In the genomic region with DNA sequence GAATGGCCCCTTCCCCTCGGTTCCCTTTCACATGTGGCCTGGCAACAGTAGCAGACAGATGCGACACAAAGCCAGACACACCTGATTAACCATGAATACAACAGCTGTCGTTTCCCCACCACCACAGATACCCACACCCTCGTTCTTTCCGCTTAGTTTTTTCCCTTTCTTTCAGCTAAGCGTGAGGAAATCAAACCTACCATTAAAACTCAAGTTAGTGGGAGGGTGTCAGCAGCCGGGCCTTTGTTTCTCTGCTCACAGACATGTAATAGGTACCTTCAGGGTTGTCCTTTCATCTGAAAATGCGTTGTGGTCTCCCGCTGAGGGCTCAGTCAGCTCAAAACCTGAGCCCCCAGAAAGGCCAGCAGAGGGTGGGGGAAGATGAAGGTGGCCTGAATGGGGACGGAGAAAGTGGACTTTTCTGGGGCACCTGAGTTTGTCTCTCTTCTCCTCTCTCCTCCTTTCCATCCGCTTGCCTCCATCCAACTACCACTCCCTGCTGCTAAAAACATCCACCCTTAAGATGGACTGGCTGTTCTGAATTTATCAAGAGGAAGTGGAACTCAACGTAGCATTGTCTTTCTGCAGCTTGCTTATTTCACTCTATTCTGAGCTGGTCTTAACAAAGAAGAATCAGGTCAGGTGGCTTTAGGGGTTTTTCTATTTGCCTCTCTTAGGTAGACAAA, we compare ENCODE assay signal across 9 cellular contexts.
A peak's percentile ranks its signal among the peaks of the same experiment; 100 is the strongest.
DNase-seq lines count a peak whose midpoint lies in the region; ATAC-seq and TF ChIP-seq lines count a peak whose summit lies in the region.
"Had no signal": no experiment of that assay in that cellular context is flagged by ENCODE, and none has a peak within 500 bp of the region (broad histone marks: within the 10 kb centered on the region; RNA-seq: fewer than 3 reads in every experiment).

No MANE protein-coding gene starts in this region.

- peak overlapping the region in 4 of 5 experiments; percentile 48 to 83 (median 74) for H3K27ac Mint-ChIP-seq in brain
- H3K27ac Mint-ChIP-seq: effector memory CD8-positive, alpha-beta T cell had no signal

- no peak overlapping the region for H3K4me3 ChIP-seq in NB4 (ENCODE audit: low read depth, low read length)

- H3K27me3 Mint-ChIP-seq in brain, result peaks cover 5% of the 10 kb centered on the region
- H3K27me3 Mint-ChIP-seq: effector memory CD8-positive, alpha-beta T cell had no signal

- H3K4me1 Mint-ChIP-seq in brain, result peaks cover 36% of the 10 kb centered on the region

- peaks cover 0 to 11% (median 0%) of the 10 kb centered on the region in 5 experiments for H3K9me3 Mint-ChIP-seq in brain
- H3K9me3 Mint-ChIP-seq: effector memory CD8-positive, alpha-beta T cell had no signal

- TF ChIP-seq POLR2A in NB4 (IDR thresholded peaks at IDR 0.05; ENCODE audit: extremely low read depth, insufficient read length), result no peak

- H3K36me3 Mint-ChIP-seq in brain, result no peaks in the 10 kb centered on the region

- TF ChIP-seq CTCF in NB4 (IDR thresholded peaks at IDR 0.05; ENCODE audit: low read depth, low read length), result no peak
- TF ChIP-seq CTCF in brain (conservative IDR thresholded peaks at IDR 0.05), result no peak

- DNase-seq in CD1c-positive myeloid dendritic cell (ENCODE audit: extremely low spot score) (peak; percentile 49), NB4 (ENCODE audit: low read depth) (peak; percentile 66), H4 (ENCODE audit: low spot score) (no peak), foreskin melanocyte (no peak)
- DNase-seq: effector memory CD8-positive, alpha-beta T cell had no signal

- ATAC-seq in GM19397 (IDR thresholded peaks at IDR 0.05; ENCODE audit: unreplicated experiment) (peak; percentile 61), GM19328 (IDR thresholded peaks at IDR 0.05; ENCODE audit: unreplicated experiment) (no peak), HG02970 (IDR thresholded peaks at IDR 0.05; ENCODE audit: low FRiP score, unreplicated experiment) (no peak)
- ATAC-seq: effector memory CD8-positive, alpha-beta T cell had no signal

- no peak overlapping the region for H3K4me3 Mint-ChIP-seq in brain
- H3K4me3 Mint-ChIP-seq: effector memory CD8-positive, alpha-beta T cell had no signal

Comparison
In these comparisons a context has a peak if more than half of its experiments do, and no peak if none do; other contexts are left out.
1. DNase-seq: peak in CD1c-positive myeloid dendritic cell (single experiment) and NB4 (single experiment); none in H4 (single experiment) and foreskin melanocyte (single experiment).